In genomic region chr11:66743271-66743968, GRCh38 we compare ENCODE assay signal across 8 cellular contexts. TPM values are rescaled to one million over a fixed set of nuclear protein-coding genes. Genes with fewer than 3 reads are reported as not detected.
DNase-seq lines count a peak whose midpoint lies in the region; ATAC-seq and TF ChIP-seq lines count a peak whose summit lies in the region.

No MANE protein-coding gene starts in this region.

- H3K4me3 ChIP-seq in CD8-positive, alpha-beta T cell (ENCODE audit: low read depth, low read length), result no peak overlapping the region
- H3K4me3 ChIP-seq in MG63, result peak overlapping the region; percentile 71

- H3K4me3 Mint-ChIP-seq in CD8-positive, alpha-beta T cell, result peak overlapping the region; percentile 90
- peak overlapping the region; percentile 95 for H3K4me3 Mint-ChIP-seq in chondrocyte (ENCODE audit: unreplicated experiment)
- H3K4me3 Mint-ChIP-seq in nephron progenitor cell, result peak overlapping the region; percentile 94

- H3K36me3 Mint-ChIP-seq in CD8-positive, alpha-beta T cell, result no peaks in the 10 kb centered on the region
- no peaks in the 10 kb centered on the region for H3K36me3 Mint-ChIP-seq in chondrocyte (ENCODE audit: low read depth)
- H3K36me3 Mint-ChIP-seq in nephron progenitor cell (ENCODE audit: low read depth), result no peaks in the 10 kb centered on the region

- H3K27me3 ChIP-seq in CD8-positive, alpha-beta T cell (ENCODE audit: insufficient read depth, low read length), result no peaks in the 10 kb centered on the region
- H3K27me3 ChIP-seq in MG63, result no peaks in the 10 kb centered on the region

- H3K27ac Mint-ChIP-seq in CD8-positive, alpha-beta T cell, result no peak overlapping the region
- no peak overlapping the region for H3K27ac Mint-ChIP-seq in chondrocyte (ENCODE audit: unreplicated experiment)
- H3K27ac Mint-ChIP-seq in nephron progenitor cell, result no peak overlapping the region

- H3K36me3 ChIP-seq in CD8-positive, alpha-beta T cell (ENCODE audit: insufficient read depth, low read length), result no peaks in the 10 kb centered on the region
- H3K36me3 ChIP-seq in MG63, result no peaks in the 10 kb centered on the region

- POLR2A ChIA-PET in CD8-positive, alpha-beta T cell (lab: Charles Lee), result interaction anchor here (0.9 to 1.0 kb wide), 2 partner anchors 65 to 99 kb away, joined by 3 to 4 read pairs; partner anchors contain the start of gene RCE1

- no peaks in the 10 kb centered on the region for H3K27me3 Mint-ChIP-seq in CD8-positive, alpha-beta T cell (ENCODE audit: low read depth)
- H3K27me3 Mint-ChIP-seq in chondrocyte (ENCODE audit: low read depth), result no peaks in the 10 kb centered on the region
- H3K27me3 Mint-ChIP-seq in nephron progenitor cell (ENCODE audit: low read depth, poor library complexity), result peaks cover 21% of the 10 kb centered on the region

- intact Hi-C loops in CD8-positive, alpha-beta T cell (cut with DNase I, micrococcal nuclease), result loop anchor here in 1 of 2 experiments (5.0 to 10.0 kb wide), 2 partner anchors 114 to 199 kb away; partner anchors contain the start of genes ACTN3, LRFN4 and ZDHHC24

- CTCF ChIA-PET in CD8-positive, alpha-beta T cell (lab: Charles Lee), result no interaction called here

- no peak for TF ChIP-seq CTCF in CD8-positive, alpha-beta T cell (IDR thresholded peaks at IDR 0.05)
- TF ChIP-seq CTCF in chondrocyte (IDR thresholded peaks at IDR 0.05) (no peak), nephron progenitor cell (IDR thresholded peaks at IDR 0.05) (no peak)

- peaks cover 3% of the 10 kb centered on the region for H3K4me1 Mint-ChIP-seq in CD8-positive, alpha-beta T cell (ENCODE audit: low read depth)
- peaks cover 27% of the 10 kb centered on the region for H3K4me1 Mint-ChIP-seq in chondrocyte (ENCODE audit: low read depth)
- H3K4me1 Mint-ChIP-seq in nephron progenitor cell, result peaks cover 24% of the 10 kb centered on the region

- H3K27ac ChIP-seq in CD8-positive, alpha-beta T cell (ENCODE audit: low read depth, low read length), result no peak overlapping the region

- ATAC-seq in CD8-positive, alpha-beta T cell, result no peak

- no peaks in the 10 kb centered on the region for H3K9me3 ChIP-seq in CD8-positive, alpha-beta T cell (ENCODE audit: low read length)
- no peaks in the 10 kb centered on the region for H3K9me3 ChIP-seq in MG63

- H3K4me1 ChIP-seq in CD8-positive, alpha-beta T cell (ENCODE audit: insufficient read depth, low read length), result peaks cover 5% of the 10 kb centered on the region

- H3K9me3 Mint-ChIP-seq in CD8-positive, alpha-beta T cell, result peaks cover 2% of the 10 kb centered on the region
- H3K9me3 Mint-ChIP-seq in chondrocyte (ENCODE audit: low read depth), result no peaks in the 10 kb centered on the region
- no peaks in the 10 kb centered on the region for H3K9me3 Mint-ChIP-seq in nephron progenitor cell

- no peak for DNase-seq in CD8-positive, alpha-beta T cell
- DNase-seq in MG63, result peak; percentile 84
- DNase-seq in chondrocyte (ENCODE audit: low spot score), result no peak
- DNase-seq in nephron progenitor cell, result no peak
- DNase-seq in NCI-H524 treated with DMSO at 0.1 percent for 48 hours (lab: John Stamatoyannopoulos, UW), result no peak
- no peak for DNase-seq in mesenteric fat pad (ENCODE audit: low spot score)
- DNase-seq in NCI-H2196 (lab: John Stamatoyannopoulos, UW; ENCODE audit: unreplicated experiment), result no peak
- DNase-seq in HK-2 (ENCODE audit: unreplicated experiment), result no peak

RNA-seq across cellular contexts. Expression of gene SPTBN2, which starts 14.4 kb away (rescaled TPM):
- total RNA-seq in CD8-positive, alpha-beta T cell, result not detected
- total RNA-seq in MG63 (2014; rRNA removed; shearing (Covaris generic); ENCODE audit: low replicate concordance), result 20.0 and 25.8 TPM in 2 replicates
- 13.2 to 18.6 TPM (median 15.7 TPM) in 3 replicates for total RNA-seq in chondrocyte
- total RNA-seq in mesenteric fat pad, result 8.3 TPM
